ENCODE assay signal across 14 cellular contexts in genomic region chr22:49380828-49381114, GRCh38.
DNase-seq lines count a peak whose midpoint lies in the region; TF ChIP-seq lines count a peak whose summit lies in the region.
"Had no signal": no experiment of that assay in that cellular context is flagged by ENCODE, and none has a peak within 500 bp of the region (broad histone marks: within the 10 kb centered on the region; RNA-seq: fewer than 3 reads in every experiment).

No MANE protein-coding gene starts in this region.

- TF ChIP-seq CTCF in OCI-LY1 (IDR thresholded peaks at IDR 0.05; ENCODE audit: low read length) (no peak), type B pancreatic cell (conservative IDR thresholded peaks at IDR 0.05) (no peak)

- no peak overlapping the region for H2AFZ ChIP-seq in OCI-LY1 (ENCODE audit: low read length)

- H3K27ac Mint-ChIP-seq in type B pancreatic cell = no peak overlapping the region
- H3K27ac Mint-ChIP-seq: CD8-positive, alpha-beta memory T cell had no signal

- peak overlapping the region; percentile 80 for H3K27ac ChIP-seq in OCI-LY1 (ENCODE audit: low read depth, low read length, poor library complexity, severe bottlenecking)
- H3K27ac ChIP-seq: KMS-11 had no signal

- H3K4me1 ChIP-seq in OCI-LY1 (ENCODE audit: insufficient read depth, low read length, severe bottlenecking) (peaks cover 7% of the 10 kb centered on the region), HAP-1 (no peaks in the 10 kb centered on the region)

- DNase-seq in NCI-H510A treated with DMSO at 0.1 percent for 48 hours (lab: John Stamatoyannopoulos, UW) (peak; percentile 51), NCI-H510A (lab: John Stamatoyannopoulos, UW) (no peak), G401 (ENCODE audit: low spot score) (peak; percentile 47), type B pancreatic cell (ENCODE audit: extremely low spot score, unreplicated experiment) (peak; percentile 49), HEK293T (ENCODE audit: extremely low spot score) (no peak), H7 (no peak), HAP-1 (ENCODE audit: low spot score in 2 of 2) (no peak)
- DNase-seq: CD8-positive, alpha-beta memory T cell; NCI-H1092; NCI-H1694; NCI-H82; SHP77 treated with DMSO at 0.1 percent for 48 hours had no signal

- H3K4me2 ChIP-seq in OCI-LY1 (ENCODE audit: low read length) = no peak overlapping the region
- H3K4me2 ChIP-seq: KMS-11 had no signal

- H3K4me1 Mint-ChIP-seq in type B pancreatic cell (ENCODE audit: unreplicated experiment) = no peaks in the 10 kb centered on the region
- H3K4me1 Mint-ChIP-seq: CD8-positive, alpha-beta memory T cell had no signal

- no peaks in the 10 kb centered on the region for H3K9me3 Mint-ChIP-seq in type B pancreatic cell
- H3K9me3 Mint-ChIP-seq: CD8-positive, alpha-beta memory T cell had no signal

- peaks cover 7% of the 10 kb centered on the region; the same call in 1 of the 2 replicates for H3K9me3 ChIP-seq in OCI-LY1 (ENCODE audit: low read length)
- H3K9me3 ChIP-seq in HAP-1 = no peaks in the 10 kb centered on the region

- CTCF ChIA-PET in HEK293T (lab: Yijun Ruan, JAX) = no interaction called here

- H3K36me3 ChIP-seq in OCI-LY1 (ENCODE audit: insufficient read depth, low read length) (no peaks in the 10 kb centered on the region), H7 (replicated peaks; ENCODE audit: control insufficient read depth, insufficient read depth, low read length) (no peaks in the 10 kb centered on the region), HAP-1 (replicated peaks) (no peaks in the 10 kb centered on the region)

- H3K79me2 ChIP-seq in OCI-LY1 (ENCODE audit: insufficient read depth, low read length) = no peaks in the 10 kb centered on the region

- H3K27me3 ChIP-seq in OCI-LY1 (ENCODE audit: insufficient read depth, low read length) (no peaks in the 10 kb centered on the region), H7 (ENCODE audit: control insufficient read depth, insufficient read depth, low read length) (no peaks in the 10 kb centered on the region), HAP-1 (ENCODE audit: low read depth) (peaks cover 34% of the 10 kb centered on the region)

- H3K4me3 ChIP-seq in OCI-LY1 (ENCODE audit: low read depth, low read length, poor library complexity, severe bottlenecking) (no peak overlapping the region), H7 (ENCODE audit: insufficient read depth, low read depth, low read length) (no peak overlapping the region), HAP-1 (no peak overlapping the region)

- no peak overlapping the region for H3K4me3 Mint-ChIP-seq in type B pancreatic cell
- H3K4me3 Mint-ChIP-seq: CD8-positive, alpha-beta memory T cell had no signal

- H3K9me2 ChIP-seq in OCI-LY1 (ENCODE audit: low read depth, low read length) = no peaks in the 10 kb centered on the region

- H3F3A ChIP-seq in OCI-LY1 (ENCODE audit: insufficient read depth, low read length) = no peaks in the 10 kb centered on the region

- POLR2A ChIA-PET in HEK293T (lab: Yijun Ruan, JAX) = no interaction called here

- H3K9ac ChIP-seq in OCI-LY1 (ENCODE audit: low read length) = no peak overlapping the region
- H3K9ac ChIP-seq: KMS-11 had no signal

- no peaks in the 10 kb centered on the region for H4K20me1 ChIP-seq in OCI-LY1 (ENCODE audit: insufficient read depth, low read length)

- in situ Hi-C loops in G401 (cut with HindIII; ENCODE audit: low sequenced_read_pairs) (no loop called here), HAP-1 (cut with MboI; ENCODE audit: low sequenced_read_pairs) (no loop called here)

- no peaks in the 10 kb centered on the region for H3K36me3 Mint-ChIP-seq in type B pancreatic cell
- H3K36me3 Mint-ChIP-seq: CD8-positive, alpha-beta memory T cell had no signal

- peaks cover 33% of the 10 kb centered on the region for H3K27me3 Mint-ChIP-seq in type B pancreatic cell

TF ChIP-seq in HEK293T, 16 proteins besides CTCF, POLR2A, EP300 and RAD21:
- TF ChIP-seq ARNT (IDR thresholded peaks at IDR 0.05) (no peak), FOXK2 (IDR thresholded peaks at IDR 0.05) (no peak), BHLHE40 (IDR thresholded peaks at IDR 0.05; ENCODE audit: borderline replicate concordance) (no peak), SUZ12 (IDR thresholded peaks at IDR 0.05) (no peak), HDGF (IDR thresholded peaks at IDR 0.05; ENCODE audit: borderline replicate concordance) (no peak), ELF4 (IDR thresholded peaks at IDR 0.05) (no peak), SP1 (IDR thresholded peaks at IDR 0.05) (no peak), PKNOX1 (IDR thresholded peaks at IDR 0.05) (no peak)

Comparison
In these comparisons a context has a peak if more than half of its experiments do, and no peak if none do; other contexts are left out.
1. DNase-seq: peak in NCI-H510A treated with DMSO at 0.1 percent for 48 hours (single experiment), G401 (single experiment) and type B pancreatic cell (single experiment); none in NCI-H510A (single experiment), HEK293T (single experiment), H7 (single experiment) and HAP-1 (0 of 2).